Comparison of ENCODE assay signal across 8 cellular contexts in the genomic region with DNA sequence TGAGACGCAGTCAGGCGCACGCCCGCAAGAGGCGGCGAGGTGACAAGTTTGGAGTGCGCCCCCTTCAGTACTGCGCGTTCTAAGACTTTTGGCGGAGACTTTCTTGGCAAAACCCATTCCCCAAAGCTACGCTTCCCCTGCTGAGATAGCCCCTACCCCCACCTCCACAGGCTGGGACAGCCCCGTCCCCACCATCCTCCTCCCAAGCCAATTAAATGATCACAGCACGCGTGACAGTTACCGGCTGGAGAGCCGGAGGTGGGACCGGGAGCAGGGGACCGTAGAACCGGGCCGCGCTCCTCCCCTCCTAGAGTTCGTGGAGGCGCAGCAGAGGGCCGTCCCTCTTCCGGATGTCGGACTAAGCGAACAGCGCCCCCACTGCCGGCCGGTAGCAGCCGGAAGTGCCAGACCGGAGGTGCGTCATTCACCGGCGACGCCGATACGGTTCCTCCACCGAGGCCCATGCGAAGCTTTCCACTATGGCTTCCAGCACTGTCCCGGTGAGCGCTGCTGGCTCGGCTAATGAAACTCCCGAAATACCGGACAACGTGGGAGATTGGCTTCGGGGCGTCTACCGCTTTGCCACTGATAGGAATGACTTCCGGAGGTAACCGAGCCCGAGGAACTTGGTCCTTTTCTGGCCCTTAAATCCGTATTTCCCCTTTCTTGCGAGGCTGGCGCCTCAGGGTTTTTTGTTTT. TPM values are rescaled to one million over a fixed set of nuclear protein-coding genes. Genes with fewer than 3 reads are reported as not detected.
DNase-seq lines count a peak whose midpoint lies in the region; ATAC-seq and TF ChIP-seq lines count a peak whose summit lies in the region.

Gene TOMM6 (plus strand): TSS at position 476 of the 699 bp plus-strand sequence. CDS start 4 bp downstream, at position 480.

- peaks cover 22% of the 10 kb centered on the region for H3K4me1 Mint-ChIP-seq in activated naive CD8-positive, alpha-beta T cell treated with anti-CD3 and anti-CD28 coated beads, Interleukin-2, amount 50 U/mL, for 24 hours

- H3K4me1 ChIP-seq in cardiac muscle cell (ENCODE audit: low read depth) = peaks cover 20% of the 10 kb centered on the region
- peaks cover 41 to 64% (median 45%) of the 10 kb centered on the region in 4 donors for H3K4me1 ChIP-seq in upper lobe of left lung

- H3K27me3 ChIP-seq in cardiac muscle cell = no peaks in the 10 kb centered on the region
- no peaks in the 10 kb centered on the region for H3K27me3 ChIP-seq in upper lobe of left lung

- H3K27me3 Mint-ChIP-seq in activated naive CD8-positive, alpha-beta T cell treated with anti-CD3 and anti-CD28 coated beads, Interleukin-2, amount 50 U/mL, for 24 hours = no peaks in the 10 kb centered on the region

- H3K36me3 ChIP-seq in cardiac muscle cell (peaks cover 10% of the 10 kb centered on the region), upper lobe of left lung (peaks cover 5 to 38% (median 17%) of the 10 kb centered on the region in 4 donors)

- H3K9me3 Mint-ChIP-seq in activated naive CD8-positive, alpha-beta T cell treated with anti-CD3 and anti-CD28 coated beads, Interleukin-2, amount 50 U/mL, for 24 hours = no peaks in the 10 kb centered on the region

- peak within 1 kb of the TSS; percentile 95 for H3K4me3 Mint-ChIP-seq in activated naive CD8-positive, alpha-beta T cell treated with anti-CD3 and anti-CD28 coated beads, Interleukin-2, amount 50 U/mL, for 24 hours

- H3K36me3 Mint-ChIP-seq in activated naive CD8-positive, alpha-beta T cell treated with anti-CD3 and anti-CD28 coated beads, Interleukin-2, amount 50 U/mL, for 24 hours (ENCODE audit: low read depth) = peaks cover 42% of the 10 kb centered on the region

- H3K27ac Mint-ChIP-seq in activated naive CD8-positive, alpha-beta T cell treated with anti-CD3 and anti-CD28 coated beads, Interleukin-2, amount 50 U/mL, for 24 hours = peak within 1 kb of the TSS; percentile 97

- ATAC-seq in HG02763 (IDR thresholded peaks at IDR 0.05; ENCODE audit: unreplicated experiment) (peak; percentile 82), upper lobe of left lung (ENCODE audit: low FRiP score in 2 of 2) (peak; percentile 95 to 96)
- ATAC-seq in activated naive CD8-positive, alpha-beta T cell treated with anti-CD3 and anti-CD28 coated beads, Interleukin-2, amount 50 U/mL, for 24 hours = peak; percentile 87

- H3K9me3 ChIP-seq in cardiac muscle cell (ENCODE audit: low read depth) (no peaks in the 10 kb centered on the region), upper lobe of left lung (no peaks in the 10 kb centered on the region)

- peak in 2 of 4 donors; percentile 84 to 94 for TF ChIP-seq POLR2A in upper lobe of left lung (IDR thresholded peaks at IDR 0.05)

- H3K27ac ChIP-seq in cardiac muscle cell = peak within 1 kb of the TSS; percentile 86
- peak within 1 kb of the TSS; percentile 86 to 97 (median 94) for H3K27ac ChIP-seq in upper lobe of left lung

- 0% methylated on average over 30 to 38 of the region's 55 CpGs for WGBS in upper lobe of left lung, 2 donors

- peak; percentile 91 for TF ChIP-seq CTCF in GM12874 (IDR thresholded peaks at IDR 0.05; ENCODE audit: insufficient read depth, low read depth, low read length)
- peak; percentile 76 for TF ChIP-seq CTCF in cardiac muscle cell (IDR thresholded peaks at IDR 0.05; ENCODE audit: low read depth, low read length)
- TF ChIP-seq CTCF in upper lobe of left lung (IDR thresholded peaks at IDR 0.05) = peak; percentile 87 to 99 (median 98)

- intact Hi-C loops in posterior cingulate gyrus (cut with DNase I) = loop anchor here (1.0 to 10.0 kb wide), 3 partner anchors 107 to 427 kb away; partner anchors contain the start of genes BYSL, MED20, MRPS10 and USP49

- TF ChIP-seq EP300 in upper lobe of left lung (IDR thresholded peaks at IDR 0.05) = peak in 1 of 4 donors; percentile 40

- DNase-seq in NCI-H1417 (lab: John Stamatoyannopoulos, UW) (peak; percentile 90 to 93 (median 90)), SW 1271 (lab: John Stamatoyannopoulos, UW) (peak; percentile 56 to 93), cardiac muscle cell (ENCODE audit: low read depth in 1 of 2, low spot score in 1 of 2) (peak; percentile 96 to 97), posterior cingulate gyrus (peak; percentile 90 to 99 (median 94)), upper lobe of left lung (peak; percentile 96 to 97)
- peak; percentile 97 for DNase-seq in activated naive CD8-positive, alpha-beta T cell treated with anti-CD3 and anti-CD28 coated beads, Interleukin-2, amount 50 U/mL, for 24 hours

- H3K4me3 ChIP-seq in cardiac muscle cell (peak within 1 kb of the TSS; percentile 99), upper lobe of left lung (peak within 1 kb of the TSS; percentile 64 to 84 (median 80))

RNA-seq across cellular contexts. Expression of gene TOMM6, which starts in this region (rescaled TPM):
- total RNA-seq in cardiac muscle cell (113 and 153 TPM in 2 replicates), upper lobe of left lung (100 to 1,000 TPM in 3 of 6 donors, 10 to 100 TPM in 2, 1 to 10 TPM in 1; 7.3 to 169 (median 96.9) TPM)
- polyA plus RNA-seq in cardiac muscle cell = 198 and 232 TPM in 2 replicates

Comparison
In these comparisons a context has a peak if more than half of its experiments do, and no peak if none do; other contexts are left out.
1. Peak in every context shown above with its lines: DNase-seq, ATAC-seq, H3K4me3 ChIP-seq and H3K27ac ChIP-seq.